In genomic region chr7:70647801-70648491, GRCh38 we compare ENCODE assay signal across 8 cellular contexts.
A peak's percentile ranks its signal among the peaks of the same experiment; 100 is the strongest.
DNase-seq lines count a peak whose midpoint lies in the region; ATAC-seq and TF ChIP-seq lines count a peak whose summit lies in the region.

No MANE protein-coding gene starts in this region.

- H3K27ac ChIP-seq in gastroesophageal sphincter: no peak overlapping the region

- WGBS in gastroesophageal sphincter (ENCODE audit: low coverage in 1 of 2), 2 donors: 90 to 93% methylated on average over 3 to 4 of the region's 9 CpGs

- TF ChIP-seq CTCF in fibroblast of mammary gland (conservative IDR thresholded peaks at IDR 0.05; ENCODE audit: control insufficient read depth, insufficient read depth, low read depth, low read length) (no peak), gastroesophageal sphincter (IDR thresholded peaks at IDR 0.05) (no peak)

- ATAC-seq in GM18505 (IDR thresholded peaks at IDR 0.05; ENCODE audit: unreplicated experiment) (peak; percentile 81), HG02938 (IDR thresholded peaks at IDR 0.05; ENCODE audit: unreplicated experiment) (peak; percentile 68), gastroesophageal sphincter (no peak), HG02970 (IDR thresholded peaks at IDR 0.05; ENCODE audit: low FRiP score, unreplicated experiment) (no peak)

- TF ChIP-seq POLR2A in GM18505 (IDR thresholded peaks at IDR 0.05; ENCODE audit: borderline replicate concordance, extremely low read depth, insufficient read depth, insufficient read length): no peak
- TF ChIP-seq POLR2A in gastroesophageal sphincter (IDR thresholded peaks at IDR 0.05): no peak

- no peak for TF ChIP-seq EP300 in gastroesophageal sphincter (IDR thresholded peaks at IDR 0.05)

- no peaks in the 10 kb centered on the region for H3K27me3 ChIP-seq in gastroesophageal sphincter

- no peaks in the 10 kb centered on the region for H3K36me3 ChIP-seq in gastroesophageal sphincter

- no peaks in the 10 kb centered on the region for H3K4me1 ChIP-seq in gastroesophageal sphincter

- DNase-seq in activated CD4-positive, alpha-beta T cell treated with anti-CD3 and anti-CD28 coated beads for 48 hours: peak; percentile 84
- DNase-seq in fibroblast of mammary gland (ENCODE audit: low read depth) (peak; percentile 64), pons (ENCODE audit: low spot score) (no peak)
- DNase-seq in stimulated activated CD8-positive, alpha-beta memory T cell treated with anti-CD3 and anti-CD28 coated beads, Interleukin-7, amount 100 ng/mL, for 48 hours (ENCODE audit: extremely low read depth in 1 of 2, low read depth in 1 of 2): peak; percentile 69 to 86

- H3K4me3 ChIP-seq in fibroblast of mammary gland (ENCODE audit: control insufficient read depth, low read depth, low read length) (no peak overlapping the region), gastroesophageal sphincter (no peak overlapping the region)

- no peaks in the 10 kb centered on the region for H3K9me3 ChIP-seq in gastroesophageal sphincter

Comparison
In these comparisons a context has a peak if more than half of its experiments do, and no peak if none do; other contexts are left out.
1. ATAC-seq: peak in GM18505 (single experiment) and HG02938 (single experiment); none in gastroesophageal sphincter (single experiment) and HG02970 (single experiment).